Comparison of ENCODE assay signal across 1 cellular context in the genomic region with DNA sequence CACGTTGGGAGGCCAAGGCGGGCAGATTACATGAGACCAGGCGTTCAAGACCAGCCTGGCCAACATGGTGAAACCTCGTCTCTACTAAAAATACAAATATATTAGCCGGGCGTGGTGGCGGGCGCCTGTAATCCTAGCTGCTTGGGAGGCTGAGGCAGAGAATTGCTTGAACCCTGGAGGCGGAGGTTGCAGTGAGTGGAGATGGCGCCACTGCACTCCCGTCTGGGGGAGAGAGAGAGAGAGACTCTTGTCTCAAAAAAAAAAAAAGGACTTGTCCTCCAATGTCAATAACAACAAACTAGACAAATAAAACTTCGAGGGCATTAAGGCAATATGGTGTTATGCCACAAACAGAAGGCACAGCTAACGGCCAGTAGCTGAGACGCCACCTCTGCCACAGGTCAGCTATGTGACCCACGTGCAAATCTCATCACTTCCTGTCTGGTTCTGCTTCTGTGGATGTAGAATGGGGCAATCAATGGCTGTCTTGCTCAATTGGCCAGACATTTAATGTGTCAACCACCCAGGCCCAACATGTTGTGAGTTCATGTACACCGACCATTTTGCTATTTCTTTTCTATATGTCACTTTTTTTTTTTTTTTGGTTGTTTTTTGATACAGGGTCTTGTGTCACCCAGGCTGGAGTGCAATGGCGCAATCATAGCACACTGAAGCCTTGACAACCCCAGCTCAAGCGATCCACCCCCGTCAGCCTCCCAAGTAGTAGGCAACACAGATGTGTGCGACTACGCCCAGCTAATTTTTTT.
TF ChIP-seq lines count a peak whose summit lies in the region.

No MANE protein-coding gene starts in this region.

TF ChIP-seq in HepG2, 621 proteins besides CTCF, POLR2A, EP300 and RAD21 (continued from another document and continues in another):
- peak; percentile 93 for TF ChIP-seq HDAC2 (CRISPR knock-in tag; IDR thresholded peaks at IDR 0.05)
- peak; percentile 96 for TF ChIP-seq ZC3H4 (CRISPR knock-in tag; IDR thresholded peaks at IDR 0.05; ENCODE audit: borderline replicate concordance)
- 0 out of 2 replicates have a peak, but pooled peaks have one; percentile 27 for TF ChIP-seq KMT2B (CRISPR knock-in tag; IDR thresholded peaks at IDR 0.05)
- 0 out of 2 replicates have a peak, but pooled peaks have one; percentile 38 for TF ChIP-seq ZNF253 (CRISPR knock-in tag; IDR thresholded peaks at IDR 0.05; ENCODE audit: borderline replicate concordance)
- peak; percentile 22; the same call in 1 of the 2 replicates for TF ChIP-seq KDM3A (CRISPR knock-in tag; IDR thresholded peaks at IDR 0.05; ENCODE audit: low read depth)
- no peak; the same call in none of the 2 replicates for TF ChIP-seq HIVEP1 (CRISPR knock-in tag; IDR thresholded peaks at IDR 0.05)
- TF ChIP-seq AGO2 (optimal IDR thresholded peaks at IDR 0.05; ENCODE audit: low read depth, low read length) = peak; percentile 44
- 0 out of 2 replicates have a peak, but pooled peaks have one; percentile 52 for TF ChIP-seq ZBTB1 (CRISPR knock-in tag; IDR thresholded peaks at IDR 0.05; ENCODE audit: borderline replicate concordance)
- TF ChIP-seq, protein P1, sequence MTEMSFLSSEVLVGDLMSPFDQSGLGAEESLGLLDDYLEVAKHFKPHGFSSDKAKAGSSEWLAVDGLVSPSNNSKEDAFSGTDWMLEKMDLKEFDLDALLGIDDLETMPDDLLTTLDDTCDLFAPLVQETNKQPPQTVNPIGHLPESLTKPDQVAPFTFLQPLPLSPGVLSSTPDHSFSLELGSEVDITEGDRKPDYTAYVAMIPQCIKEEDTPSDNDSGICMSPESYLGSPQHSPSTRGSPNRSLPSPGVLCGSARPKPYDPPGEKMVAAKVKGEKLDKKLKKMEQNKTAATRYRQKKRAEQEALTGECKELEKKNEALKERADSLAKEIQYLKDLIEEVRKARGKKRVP (CRISPR knock-in tag; IDR thresholded peaks at IDR 0.05) = peak in 1 of 2 experiments; percentile 89; a peak in 2 of 4 replicates
- peak; percentile 38; the same call in 1 of the 2 replicates for TF ChIP-seq ZBTB21 (CRISPR knock-in tag; IDR thresholded peaks at IDR 0.05)
- TF ChIP-seq RBM22 (optimal IDR thresholded peaks at IDR 0.05; ENCODE audit: low read length) = peak; percentile 79
- no peak for TF ChIP-seq ZNF761 (CRISPR knock-in tag; conservative IDR thresholded peaks at IDR 0.05)
- peak; percentile 74 for TF ChIP-seq GATAD1 (CRISPR knock-in tag; IDR thresholded peaks at IDR 0.05)
- TF ChIP-seq ZSCAN31 (CRISPR knock-in tag; IDR thresholded peaks at IDR 0.05; ENCODE audit: low read depth) = peak; percentile 19; the same call in 1 of the 2 replicates
- TF ChIP-seq ZNF180 (CRISPR knock-in tag; IDR thresholded peaks at IDR 0.05; ENCODE audit: borderline replicate concordance, low read depth) = 0 out of 2 replicates have a peak, but pooled peaks have one; percentile 21
- no peak for TF ChIP-seq ZNF510 (CRISPR knock-in tag; IDR thresholded peaks at IDR 0.05; ENCODE audit: low read depth)
- 0 out of 2 replicates have a peak, but pooled peaks have one; percentile 18 for TF ChIP-seq ESRRA (CRISPR knock-in tag; IDR thresholded peaks at IDR 0.05; ENCODE audit: low read depth)
- TF ChIP-seq PTBP1 (IDR thresholded peaks at IDR 0.05; ENCODE audit: low read depth, low read length, poor library complexity, severe bottlenecking) = peak; percentile 51
- no peak for TF ChIP-seq SRSF9 (IDR thresholded peaks at IDR 0.05; ENCODE audit: borderline replicate concordance, insufficient read depth, low read depth, low read length, poor library complexity, severe bottlenecking)
- no peak for TF ChIP-seq ZNF207 (IDR thresholded peaks at IDR 0.05; ENCODE audit: borderline replicate concordance)
- peak; percentile 63; the same call in 1 of the 2 replicates for TF ChIP-seq ZNF256 (CRISPR knock-in tag; conservative IDR thresholded peaks at IDR 0.05)
- TF ChIP-seq, protein P2, sequence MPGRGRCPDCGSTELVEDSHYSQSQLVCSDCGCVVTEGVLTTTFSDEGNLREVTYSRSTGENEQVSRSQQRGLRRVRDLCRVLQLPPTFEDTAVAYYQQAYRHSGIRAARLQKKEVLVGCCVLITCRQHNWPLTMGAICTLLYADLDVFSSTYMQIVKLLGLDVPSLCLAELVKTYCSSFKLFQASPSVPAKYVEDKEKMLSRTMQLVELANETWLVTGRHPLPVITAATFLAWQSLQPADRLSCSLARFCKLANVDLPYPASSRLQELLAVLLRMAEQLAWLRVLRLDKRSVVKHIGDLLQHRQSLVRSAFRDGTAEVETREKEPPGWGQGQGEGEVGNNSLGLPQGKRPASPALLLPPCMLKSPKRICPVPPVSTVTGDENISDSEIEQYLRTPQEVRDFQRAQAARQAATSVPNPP (CRISPR knock-in tag; IDR thresholded peaks at IDR 0.05) = no peak
- no peak; the same call in 1 of the 2 replicates for TF ChIP-seq ZNF124 (CRISPR knock-in tag; IDR thresholded peaks at IDR 0.05)
- TF ChIP-seq NPAS2 (CRISPR knock-in tag; IDR thresholded peaks at IDR 0.05; ENCODE audit: borderline replicate concordance) = no peak
- TF ChIP-seq, protein P3, sequence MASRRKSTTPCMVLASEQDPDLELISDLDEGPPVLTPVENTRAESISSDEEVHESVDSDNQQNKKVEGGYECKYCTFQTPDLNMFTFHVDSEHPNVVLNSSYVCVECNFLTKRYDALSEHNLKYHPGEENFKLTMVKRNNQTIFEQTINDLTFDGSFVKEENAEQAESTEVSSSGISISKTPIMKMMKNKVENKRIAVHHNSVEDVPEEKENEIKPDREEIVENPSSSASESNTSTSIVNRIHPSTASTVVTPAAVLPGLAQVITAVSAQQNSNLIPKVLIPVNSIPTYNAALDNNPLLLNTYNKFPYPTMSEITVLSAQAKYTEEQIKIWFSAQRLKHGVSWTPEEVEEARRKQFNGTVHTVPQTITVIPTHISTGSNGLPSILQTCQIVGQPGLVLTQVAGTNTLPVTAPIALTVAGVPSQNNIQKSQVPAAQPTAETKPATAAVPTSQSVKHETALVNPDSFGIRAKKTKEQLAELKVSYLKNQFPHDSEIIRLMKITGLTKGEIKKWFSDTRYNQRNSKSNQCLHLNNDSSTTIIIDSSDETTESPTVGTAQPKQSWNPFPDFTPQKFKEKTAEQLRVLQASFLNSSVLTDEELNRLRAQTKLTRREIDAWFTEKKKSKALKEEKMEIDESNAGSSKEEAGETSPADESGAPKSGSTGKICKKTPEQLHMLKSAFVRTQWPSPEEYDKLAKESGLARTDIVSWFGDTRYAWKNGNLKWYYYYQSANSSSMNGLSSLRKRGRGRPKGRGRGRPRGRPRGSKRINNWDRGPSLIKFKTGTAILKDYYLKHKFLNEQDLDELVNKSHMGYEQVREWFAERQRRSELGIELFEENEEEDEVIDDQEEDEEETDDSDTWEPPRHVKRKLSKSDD (CRISPR knock-in tag; IDR thresholded peaks at IDR 0.05; ENCODE audit: low read depth) = peak; percentile 37; the same call in 1 of the 2 replicates
- TF ChIP-seq SYNCRIP (IDR thresholded peaks at IDR 0.05; ENCODE audit: insufficient read depth, low read depth, low read length) = no peak
- no peak for TF ChIP-seq ZMAT3 (CRISPR knock-in tag; conservative IDR thresholded peaks at IDR 0.05)
- peak; percentile 89; the same call in 1 of the 2 replicates for TF ChIP-seq ZNF3 (CRISPR knock-in tag; IDR thresholded peaks at IDR 0.05)
- peak; percentile 11; the same call in 1 of the 2 replicates for TF ChIP-seq ZBTB42 (CRISPR knock-in tag; IDR thresholded peaks at IDR 0.05)
- TF ChIP-seq RCOR2 (CRISPR knock-in tag; IDR thresholded peaks at IDR 0.05) = peak; percentile 90
- 0 out of 2 replicates have a peak, but pooled peaks have one; percentile 19 for TF ChIP-seq ZNF713 (CRISPR knock-in tag; IDR thresholded peaks at IDR 0.05)
- TF ChIP-seq, protein P4, sequence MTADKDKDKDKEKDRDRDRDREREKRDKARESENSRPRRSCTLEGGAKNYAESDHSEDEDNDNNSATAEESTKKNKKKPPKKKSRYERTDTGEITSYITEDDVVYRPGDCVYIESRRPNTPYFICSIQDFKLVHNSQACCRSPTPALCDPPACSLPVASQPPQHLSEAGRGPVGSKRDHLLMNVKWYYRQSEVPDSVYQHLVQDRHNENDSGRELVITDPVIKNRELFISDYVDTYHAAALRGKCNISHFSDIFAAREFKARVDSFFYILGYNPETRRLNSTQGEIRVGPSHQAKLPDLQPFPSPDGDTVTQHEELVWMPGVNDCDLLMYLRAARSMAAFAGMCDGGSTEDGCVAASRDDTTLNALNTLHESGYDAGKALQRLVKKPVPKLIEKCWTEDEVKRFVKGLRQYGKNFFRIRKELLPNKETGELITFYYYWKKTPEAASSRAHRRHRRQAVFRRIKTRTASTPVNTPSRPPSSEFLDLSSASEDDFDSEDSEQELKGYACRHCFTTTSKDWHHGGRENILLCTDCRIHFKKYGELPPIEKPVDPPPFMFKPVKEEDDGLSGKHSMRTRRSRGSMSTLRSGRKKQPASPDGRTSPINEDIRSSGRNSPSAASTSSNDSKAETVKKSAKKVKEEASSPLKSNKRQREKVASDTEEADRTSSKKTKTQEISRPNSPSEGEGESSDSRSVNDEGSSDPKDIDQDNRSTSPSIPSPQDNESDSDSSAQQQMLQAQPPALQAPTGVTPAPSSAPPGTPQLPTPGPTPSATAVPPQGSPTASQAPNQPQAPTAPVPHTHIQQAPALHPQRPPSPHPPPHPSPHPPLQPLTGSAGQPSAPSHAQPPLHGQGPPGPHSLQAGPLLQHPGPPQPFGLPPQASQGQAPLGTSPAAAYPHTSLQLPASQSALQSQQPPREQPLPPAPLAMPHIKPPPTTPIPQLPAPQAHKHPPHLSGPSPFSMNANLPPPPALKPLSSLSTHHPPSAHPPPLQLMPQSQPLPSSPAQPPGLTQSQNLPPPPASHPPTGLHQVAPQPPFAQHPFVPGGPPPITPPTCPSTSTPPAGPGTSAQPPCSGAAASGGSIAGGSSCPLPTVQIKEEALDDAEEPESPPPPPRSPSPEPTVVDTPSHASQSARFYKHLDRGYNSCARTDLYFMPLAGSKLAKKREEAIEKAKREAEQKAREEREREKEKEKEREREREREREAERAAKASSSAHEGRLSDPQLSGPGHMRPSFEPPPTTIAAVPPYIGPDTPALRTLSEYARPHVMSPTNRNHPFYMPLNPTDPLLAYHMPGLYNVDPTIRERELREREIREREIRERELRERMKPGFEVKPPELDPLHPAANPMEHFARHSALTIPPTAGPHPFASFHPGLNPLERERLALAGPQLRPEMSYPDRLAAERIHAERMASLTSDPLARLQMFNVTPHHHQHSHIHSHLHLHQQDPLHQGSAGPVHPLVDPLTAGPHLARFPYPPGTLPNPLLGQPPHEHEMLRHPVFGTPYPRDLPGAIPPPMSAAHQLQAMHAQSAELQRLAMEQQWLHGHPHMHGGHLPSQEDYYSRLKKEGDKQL (CRISPR knock-in tag; IDR thresholded peaks at IDR 0.05; ENCODE audit: low read depth) = peak; percentile 74
- peak; percentile 42; the same call in 1 of the 2 replicates for TF ChIP-seq ZC3H13 (CRISPR knock-in tag; IDR thresholded peaks at IDR 0.05)
- TF ChIP-seq TSC22D2 (CRISPR knock-in tag; IDR thresholded peaks at IDR 0.05; ENCODE audit: borderline replicate concordance) = no peak; the same call in 1 of the 2 replicates
- TF ChIP-seq, protein P5, sequence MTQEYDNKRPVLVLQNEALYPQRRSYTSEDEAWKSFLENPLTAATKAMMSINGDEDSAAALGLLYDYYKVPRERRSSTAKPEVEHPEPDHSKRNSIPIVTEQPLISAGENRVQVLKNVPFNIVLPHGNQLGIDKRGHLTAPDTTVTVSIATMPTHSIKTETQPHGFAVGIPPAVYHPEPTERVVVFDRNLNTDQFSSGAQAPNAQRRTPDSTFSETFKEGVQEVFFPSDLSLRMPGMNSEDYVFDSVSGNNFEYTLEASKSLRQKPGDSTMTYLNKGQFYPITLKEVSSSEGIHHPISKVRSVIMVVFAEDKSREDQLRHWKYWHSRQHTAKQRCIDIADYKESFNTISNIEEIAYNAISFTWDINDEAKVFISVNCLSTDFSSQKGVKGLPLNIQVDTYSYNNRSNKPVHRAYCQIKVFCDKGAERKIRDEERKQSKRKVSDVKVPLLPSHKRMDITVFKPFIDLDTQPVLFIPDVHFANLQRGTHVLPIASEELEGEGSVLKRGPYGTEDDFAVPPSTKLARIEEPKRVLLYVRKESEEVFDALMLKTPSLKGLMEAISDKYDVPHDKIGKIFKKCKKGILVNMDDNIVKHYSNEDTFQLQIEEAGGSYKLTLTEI (CRISPR knock-in tag; conservative IDR thresholded peaks at IDR 0.05) = no peak
- peak; percentile 82; the same call in 1 of the 2 replicates for TF ChIP-seq ZNF264 (CRISPR knock-in tag; IDR thresholded peaks at IDR 0.05)
- peak; percentile 81 for TF ChIP-seq TBL1XR1 (IDR thresholded peaks at IDR 0.05; ENCODE audit: borderline replicate concordance, low read length, partially characterized antibody)
- TF ChIP-seq ZBTB7B (CRISPR knock-in tag; IDR thresholded peaks at IDR 0.05) = peak; percentile 40; the same call in 1 of the 2 replicates
- peak; percentile 73 for TF ChIP-seq FOXO1 (CRISPR knock-in tag; IDR thresholded peaks at IDR 0.05)
- no peak for TF ChIP-seq XRCC5 (optimal IDR thresholded peaks at IDR 0.05; ENCODE audit: low read length)
- TF ChIP-seq PHF20 (CRISPR knock-in tag; IDR thresholded peaks at IDR 0.05) = peak; percentile 47; the same call in 1 of the 2 replicates
- peak; percentile 81; the same call in 1 of the 2 replicates for TF ChIP-seq SIN3A (IDR thresholded peaks at IDR 0.05; ENCODE audit: borderline replicate concordance, low read depth, low read length)
- no peak for TF ChIP-seq ZNF17 (CRISPR knock-in tag; IDR thresholded peaks at IDR 0.05)
- TF ChIP-seq IRF2 (CRISPR knock-in tag; IDR thresholded peaks at IDR 0.05) = peak; percentile 93
- TF ChIP-seq, protein P6, sequence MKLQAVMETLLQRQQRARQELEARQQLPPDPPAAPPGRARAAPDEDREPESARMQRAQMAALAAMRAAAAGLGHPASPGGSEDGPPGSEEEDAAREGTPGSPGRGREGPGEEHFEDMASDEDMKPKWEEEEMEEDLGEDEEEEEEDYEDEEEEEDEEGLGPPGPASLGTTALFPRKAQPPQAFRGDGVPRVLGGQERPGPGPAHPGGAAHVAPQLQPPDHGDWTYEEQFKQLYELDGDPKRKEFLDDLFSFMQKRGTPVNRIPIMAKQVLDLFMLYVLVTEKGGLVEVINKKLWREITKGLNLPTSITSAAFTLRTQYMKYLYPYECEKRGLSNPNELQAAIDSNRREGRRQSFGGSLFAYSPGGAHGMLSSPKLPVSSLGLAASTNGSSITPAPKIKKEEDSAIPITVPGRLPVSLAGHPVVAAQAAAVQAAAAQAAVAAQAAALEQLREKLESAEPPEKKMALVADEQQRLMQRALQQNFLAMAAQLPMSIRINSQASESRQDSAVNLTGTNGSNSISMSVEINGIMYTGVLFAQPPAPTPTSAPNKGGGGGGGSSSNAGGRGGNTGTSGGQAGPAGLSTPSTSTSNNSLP (IDR thresholded peaks at IDR 0.05; ENCODE audit: low read depth, low read length) = peak; percentile 67
- TF ChIP-seq ZNF20 (CRISPR knock-in tag; IDR thresholded peaks at IDR 0.05) = peak; percentile 65; the same call in 1 of the 2 replicates
- TF ChIP-seq, protein P7, sequence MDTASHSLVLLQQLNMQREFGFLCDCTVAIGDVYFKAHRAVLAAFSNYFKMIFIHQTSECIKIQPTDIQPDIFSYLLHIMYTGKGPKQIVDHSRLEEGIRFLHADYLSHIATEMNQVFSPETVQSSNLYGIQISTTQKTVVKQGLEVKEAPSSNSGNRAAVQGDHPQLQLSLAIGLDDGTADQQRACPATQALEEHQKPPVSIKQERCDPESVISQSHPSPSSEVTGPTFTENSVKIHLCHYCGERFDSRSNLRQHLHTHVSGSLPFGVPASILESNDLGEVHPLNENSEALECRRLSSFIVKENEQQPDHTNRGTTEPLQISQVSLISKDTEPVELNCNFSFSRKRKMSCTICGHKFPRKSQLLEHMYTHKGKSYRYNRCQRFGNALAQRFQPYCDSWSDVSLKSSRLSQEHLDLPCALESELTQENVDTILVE (CRISPR knock-in tag; IDR thresholded peaks at IDR 0.05) = 0 out of 2 replicates have a peak, but pooled peaks have one; percentile 61
- no peak for TF ChIP-seq ZNF589 (CRISPR knock-in tag; conservative IDR thresholded peaks at IDR 0.05)
- peak; percentile 42; the same call in 1 of the 2 replicates for TF ChIP-seq HHEX (CRISPR knock-in tag; IDR thresholded peaks at IDR 0.05)
- TF ChIP-seq KAT8 (CRISPR knock-in tag; IDR thresholded peaks at IDR 0.05) = peak; percentile 70
